In genomic region chr17:22310717-22311686, GRCh38 we compare ENCODE assay signal across 20 cellular contexts.
A peak's percentile ranks its signal among the peaks of the same experiment; 100 is the strongest.
DNase-seq lines count a peak whose midpoint lies in the region; ATAC-seq and TF ChIP-seq lines count a peak whose summit lies in the region.
"Had no signal": no experiment of that assay in that cellular context is flagged by ENCODE, and none has a peak within 500 bp of the region (broad histone marks: within the 10 kb centered on the region; RNA-seq: fewer than 3 reads in every experiment).

No MANE protein-coding gene starts in this region.

- no peak for TF ChIP-seq CTCF in GM13977 (IDR thresholded peaks at IDR 0.05; ENCODE audit: extremely low read depth, insufficient read depth, missing control alignments)

- WGBS in iPS DF 6.9 (ENCODE audit: insufficient coverage, insufficient read length) = no CpG with 5 or more reads among the region's 26 CpGs

- H3K4me1 ChIP-seq in iPS DF 6.9 (ENCODE audit: control insufficient read depth, insufficient read depth, low read length) = no peaks in the 10 kb centered on the region; the same call in 1 of the 2 replicates
- H3K4me1 ChIP-seq: left ventricle myocardium inferior, upper lobe of right lung had no signal

- no peaks in the 10 kb centered on the region for H3K27me3 ChIP-seq in iPS DF 6.9 (ENCODE audit: control insufficient read depth, insufficient read depth, low read length)
- H3K27me3 ChIP-seq: upper lobe of right lung had no signal

- H3K27ac ChIP-seq in iPS DF 6.9 (ENCODE audit: low read length) = no peak overlapping the region
- H3K27ac ChIP-seq: KMS-11, left ventricle myocardium inferior, upper lobe of right lung had no signal

- DNase-seq in DMS 273 treated with DMSO at 0.1 percent for 48 hours (lab: John Stamatoyannopoulos, UW) (peak; percentile 22), SK-MEL-5 (ENCODE audit: low read depth, low spot score) (peak; percentile 59), iPS DF 6.9 (ENCODE audit: low read depth, low spot score) (peak; percentile 37), GM13977 (ENCODE audit: low spot score) (no peak)
- peak; percentile 17 for DNase-seq in Jurkat, Clone E6-1 (ENCODE audit: low read depth, low spot score)
- DNase-seq: activated CD8-positive, alpha-beta T cell treated with anti-CD3 and anti-CD28 coated beads for 36 hours; amniotic stem cell; C1 segment of cervical spinal cord; EL; left ventricle myocardium inferior; naive thymus-derived CD8-positive, alpha-beta T cell; NCI-H2029; retina; stimulated activated CD4-positive, alpha-beta T cell treated with anti-CD3 and anti-CD28 coated beads, Interleukin-2, amount 100 ng/mL, for 48 hours; T-helper 1 cell; upper lobe of right lung had no signal

- H3K36me3 ChIP-seq in iPS DF 6.9 (ENCODE audit: control insufficient read depth, insufficient read depth, low read length) = no peaks in the 10 kb centered on the region
- H3K36me3 ChIP-seq: left ventricle myocardium inferior, upper lobe of right lung had no signal

- peaks cover 1% of the 10 kb centered on the region; the same call in 1 of the 2 replicates for H3K9me3 ChIP-seq in iPS DF 6.9 (ENCODE audit: control insufficient read depth, insufficient read depth, low read length)
- H3K9me3 ChIP-seq: left ventricle myocardium inferior, upper lobe of right lung had no signal

- no peak for ATAC-seq in GM21390 (IDR thresholded peaks at IDR 0.05; ENCODE audit: unreplicated experiment)
- no peak for ATAC-seq in HG03442 (IDR thresholded peaks at IDR 0.05; ENCODE audit: unreplicated experiment)
- ATAC-seq: activated CD8-positive, alpha-beta T cell treated with anti-CD3 and anti-CD28 coated beads for 36 hours; activated T-helper 17 cell treated with anti-CD3 and anti-CD28 coated beads, Interleukin-2, amount 50 U/mL, for 72 hours; naive thymus-derived CD8-positive, alpha-beta T cell; upper lobe of right lung had no signal

- H3K4me3 ChIP-seq in Jurkat, Clone E6-1 (ENCODE audit: low read length) = no peak overlapping the region
- H3K4me3 ChIP-seq in iPS DF 6.9 (ENCODE audit: low read length) = no peak overlapping the region
- H3K4me3 ChIP-seq: left ventricle myocardium inferior, upper lobe of right lung had no signal

- in situ Hi-C loops in SK-MEL-5 (cut with HindIII; ENCODE audit: low pct_unique_long_range_greater_than_20kb, low sequenced_read_pairs) = no loop called here
- in situ Hi-C loops in GM13977 (cut with MboI; ENCODE audit: low pct_unique_long_range_greater_than_20kb, low sequenced_read_pairs, unreplicated experiment) = no loop called here
